Comparison of ENCODE assay signal across 33 cellular contexts in genomic region chr17:55122114-55122513, GRCh38.
"Had no signal": no experiment of that assay in that cellular context is flagged by ENCODE, and none has a peak within 500 bp of the region (broad histone marks: within the 10 kb centered on the region; RNA-seq: fewer than 3 reads in every experiment).

No MANE protein-coding gene starts in this region.

- ATAC-seq: activated CD8-positive, alpha-beta T cell treated with anti-CD3 and anti-CD28 coated beads for 36 hours; activated naive CD4-positive, alpha-beta T cell treated with anti-CD3 and anti-CD28 coated beads, Interleukin-2, amount 50 U/mL, for 72 hours; activated T-cell treated with anti-CD3 and anti-CD28 coated beads, Interleukin-2, amount 50 U/mL, for 4 hours; activated T-cell treated with anti-CD3 and anti-CD28 coated beads, Interleukin-2, amount 50 U/mL, for 72 hours; body of pancreas had no signal

- H3K36me3 ChIP-seq: adrenal gland, brain microvascular endothelial cell, breast epithelium had no signal

- H3K9me3 Mint-ChIP-seq: activated B cell treated with CpG ODN at 0.5 μM for 24 hours; activated CD4-positive, alpha-beta memory T cell treated with anti-CD3 and anti-CD28 coated beads for 36 hours; activated CD4-positive, alpha-beta T cell treated with anti-CD3 and anti-CD28 coated beads, Interleukin-2, amount 10 ng/mL, durations not matched to agents 24 days and 14 days; activated CD8-positive, alpha-beta T cell treated with anti-CD3 and anti-CD28 coated beads for 36 hours; activated naive CD4-positive, alpha-beta T cell treated with anti-CD3 and anti-CD28 coated beads for 36 hours; activated naive CD4-positive, alpha-beta T cell treated with anti-CD3 and anti-CD28 coated beads, Interleukin-2, amount 50 U/mL, for 72 hours; activated naive CD8-positive, alpha-beta T cell treated with anti-CD3 and anti-CD28 coated beads, Interleukin-2, amount 10 ng/mL, durations not matched to agents 7 days and 5 days; activated T-cell treated with anti-CD3 and anti-CD28 coated beads, Interleukin-2, amount 50 U/mL, for 4 hours; activated T-cell treated with anti-CD3 and anti-CD28 coated beads, Interleukin-2, amount 50 U/mL, for 72 hours; activated T-helper 1 cell treated with anti-CD3 and anti-CD28 coated beads, Interleukin-12 subunit alpha, Interleukin-12 subunit beta, Interleukin-2, Interleukin-4 antibody, amounts not matched to agents 30 ng/mL and 10 ng/mL and 1 ng/mL, durations not matched to agents 14 hours and 24 hours and 36 hours; activated T-helper 2 cell treated with anti-CD3 and anti-CD28 coated beads, Interferon-gamma antibody, Interleukin-2, Interleukin-4, amounts not matched to agents 10 μg/mL and 5 μg/mL and 100 μg/mL, durations not matched to agents 14 hours and 24 hours and 36 hours; T-helper 1 cell treated with Interleukin-12 subunit alpha and Interleukin-12 subunit beta and Interleukin-4 antibody, amounts not matched to agents 30 μg/mL and 1 μg/mL, for 36 hours; T-helper 2 cell treated with Interferon-gamma antibody and Interleukin-4, amounts not matched to agents 5 μg/mL and 100 μg/mL, for 36 hours had no signal

- H3K36me3 Mint-ChIP-seq: activated naive CD4-positive, alpha-beta T cell treated with anti-CD3 and anti-CD28 coated beads, Interleukin-2, amount 50 U/mL, for 72 hours; activated naive CD8-positive, alpha-beta T cell treated with anti-CD3 and anti-CD28 coated beads, Interleukin-2, amount 10 ng/mL, durations not matched to agents 7 days and 5 days had no signal

- DNase-seq: activated B cell treated with CpG ODN at 0.5 μM for 24 hours; activated CD4-positive, alpha-beta memory T cell treated with anti-CD3 and anti-CD28 coated beads for 36 hours; activated CD4-positive, alpha-beta T cell treated with anti-CD3 and anti-CD28 coated beads, Interleukin-2, amount 10 ng/mL, durations not matched to agents 24 days and 14 days; activated CD4-positive, alpha-beta T cell treated with anti-CD3 and anti-CD28 coated beads, Interleukin-2, amount 50 U/mL, for 1 hour; activated CD4-positive, alpha-beta T cell treated with anti-CD3 and anti-CD28 coated beads, Interleukin-2, amount 50 U/mL, for 4 hours; activated CD4-positive, CD25-positive, alpha-beta regulatory T cell treated with anti-CD3 and anti-CD28 coated beads, Interleukin-2, amount 50 U/mL, for 72 hours; activated CD8-positive, alpha-beta memory T cell treated with anti-CD3 and anti-CD28 coated beads, Interleukin-2, amount 50 U/mL, for 4 hours; activated CD8-positive, alpha-beta T cell treated with anti-CD3 and anti-CD28 coated beads for 36 hours; activated effector memory CD4-positive, alpha-beta T cell treated with Interleukin-2 at 50 U/mL for 16 hours; activated gamma-delta T cell treated with Interleukin-2 at 50 U/mL for 16 hours; activated naive CD4-positive, alpha-beta T cell; activated naive CD4-positive, alpha-beta T cell treated with anti-CD3 and anti-CD28 coated beads for 36 hours; activated naive CD4-positive, alpha-beta T cell treated with anti-CD3 and anti-CD28 coated beads, Interleukin-2, amount 50 U/mL, for 16 hours; activated naive CD8-positive, alpha-beta T cell treated with anti-CD3 and anti-CD28 coated beads, Interleukin-2, amount 10 ng/mL, durations not matched to agents 7 days and 5 days; activated T-cell treated with anti-CD3 and anti-CD28 coated beads for 4 hours; activated T-cell treated with anti-CD3 and anti-CD28 coated beads, Interleukin-2, amount 50 U/mL, for 1 hour; activated T-cell treated with anti-CD3 and anti-CD28 coated beads, Interleukin-2, amount 50 U/mL, for 4 hours; activated T-cell treated with anti-CD3 and anti-CD28 coated beads, Interleukin-2, amount 50 U/mL, for 72 hours; adrenal gland; amniotic stem cell; aorta; body of pancreas; brain microvascular endothelial cell; central memory CD4-positive, alpha-beta T cell; T-helper 1 cell; T-helper 2 cell; T-helper 9 cell had no signal

- H3K27me3 ChIP-seq: adrenal gland, body of pancreas, brain microvascular endothelial cell, breast epithelium had no signal

- H3K27me3 Mint-ChIP-seq: activated B cell treated with CpG ODN at 0.5 μM for 24 hours; activated CD4-positive, alpha-beta memory T cell treated with anti-CD3 and anti-CD28 coated beads for 36 hours; activated CD4-positive, alpha-beta T cell treated with anti-CD3 and anti-CD28 coated beads, Interleukin-2, amount 10 ng/mL, durations not matched to agents 24 days and 14 days; activated CD8-positive, alpha-beta T cell treated with anti-CD3 and anti-CD28 coated beads for 36 hours; activated naive CD8-positive, alpha-beta T cell treated with anti-CD3 and anti-CD28 coated beads, Interleukin-2, amount 10 ng/mL, durations not matched to agents 7 days and 5 days had no signal

- H3K4me1 ChIP-seq: adrenal gland, breast epithelium had no signal

- H3K4me3 ChIP-seq: adrenal gland, body of pancreas, breast epithelium had no signal

- H3K27ac Mint-ChIP-seq: activated B cell treated with CpG ODN at 0.5 μM for 24 hours; activated CD4-positive, alpha-beta memory T cell treated with anti-CD3 and anti-CD28 coated beads for 36 hours; activated CD4-positive, alpha-beta T cell treated with anti-CD3 and anti-CD28 coated beads, Interleukin-2, amount 10 ng/mL, durations not matched to agents 24 days and 14 days; activated CD8-positive, alpha-beta T cell treated with anti-CD3 and anti-CD28 coated beads for 36 hours; activated naive CD4-positive, alpha-beta T cell treated with anti-CD3 and anti-CD28 coated beads for 36 hours; activated naive CD4-positive, alpha-beta T cell treated with anti-CD3 and anti-CD28 coated beads, Interleukin-2, amount 50 U/mL, for 72 hours; activated naive CD8-positive, alpha-beta T cell treated with anti-CD3 and anti-CD28 coated beads, Interleukin-2, amount 10 ng/mL, durations not matched to agents 7 days and 5 days; activated T-cell treated with anti-CD3 and anti-CD28 coated beads, Interleukin-2, amount 50 U/mL, for 72 hours; activated T-helper 1 cell treated with anti-CD3 and anti-CD28 coated beads, Interleukin-12 subunit alpha, Interleukin-12 subunit beta, Interleukin-2, Interleukin-4 antibody, amounts not matched to agents 30 ng/mL and 10 ng/mL and 1 ng/mL, durations not matched to agents 14 hours and 24 hours and 36 hours; activated T-helper 2 cell treated with anti-CD3 and anti-CD28 coated beads, Interferon-gamma antibody, Interleukin-2, Interleukin-4, amounts not matched to agents 10 μg/mL and 5 μg/mL and 100 μg/mL, durations not matched to agents 14 hours and 24 hours and 36 hours; T-helper 1 cell treated with Interleukin-12 subunit alpha and Interleukin-12 subunit beta and Interleukin-4 antibody, amounts not matched to agents 30 μg/mL and 1 μg/mL, for 36 hours; T-helper 2 cell treated with Interferon-gamma antibody and Interleukin-4, amounts not matched to agents 5 μg/mL and 100 μg/mL, for 36 hours had no signal

- H3K4me1 Mint-ChIP-seq: activated B cell treated with CpG ODN at 0.5 μM for 24 hours; activated CD4-positive, alpha-beta T cell treated with anti-CD3 and anti-CD28 coated beads, Interleukin-2, amount 10 ng/mL, durations not matched to agents 24 days and 14 days; activated naive CD8-positive, alpha-beta T cell treated with anti-CD3 and anti-CD28 coated beads, Interleukin-2, amount 10 ng/mL, durations not matched to agents 7 days and 5 days had no signal

- H3K9me3 ChIP-seq: adrenal gland, body of pancreas, breast epithelium had no signal

- H3K4me3 Mint-ChIP-seq: activated B cell treated with CpG ODN at 0.5 μM for 24 hours; activated CD4-positive, alpha-beta memory T cell treated with anti-CD3 and anti-CD28 coated beads for 36 hours; activated CD4-positive, alpha-beta T cell treated with anti-CD3 and anti-CD28 coated beads, Interleukin-2, amount 10 ng/mL, durations not matched to agents 24 days and 14 days; activated CD8-positive, alpha-beta T cell treated with anti-CD3 and anti-CD28 coated beads for 36 hours; activated naive CD4-positive, alpha-beta T cell treated with anti-CD3 and anti-CD28 coated beads for 36 hours; activated naive CD8-positive, alpha-beta T cell treated with anti-CD3 and anti-CD28 coated beads, Interleukin-2, amount 10 ng/mL, durations not matched to agents 7 days and 5 days; activated T-cell treated with anti-CD3 and anti-CD28 coated beads, Interleukin-2, amount 50 U/mL, for 4 hours; activated T-cell treated with anti-CD3 and anti-CD28 coated beads, Interleukin-2, amount 50 U/mL, for 72 hours; activated T-helper 1 cell treated with anti-CD3 and anti-CD28 coated beads, Interleukin-12 subunit alpha, Interleukin-12 subunit beta, Interleukin-2, Interleukin-4 antibody, amounts not matched to agents 30 ng/mL and 10 ng/mL and 1 ng/mL, durations not matched to agents 14 hours and 24 hours and 36 hours; T-helper 1 cell treated with Interleukin-12 subunit alpha and Interleukin-12 subunit beta and Interleukin-4 antibody, amounts not matched to agents 30 μg/mL and 1 μg/mL, for 36 hours; T-helper 2 cell treated with Interferon-gamma antibody and Interleukin-4, amounts not matched to agents 5 μg/mL and 100 μg/mL, for 36 hours had no signal
